ENCODE assay signal across 1 cellular context in the genomic region with DNA sequence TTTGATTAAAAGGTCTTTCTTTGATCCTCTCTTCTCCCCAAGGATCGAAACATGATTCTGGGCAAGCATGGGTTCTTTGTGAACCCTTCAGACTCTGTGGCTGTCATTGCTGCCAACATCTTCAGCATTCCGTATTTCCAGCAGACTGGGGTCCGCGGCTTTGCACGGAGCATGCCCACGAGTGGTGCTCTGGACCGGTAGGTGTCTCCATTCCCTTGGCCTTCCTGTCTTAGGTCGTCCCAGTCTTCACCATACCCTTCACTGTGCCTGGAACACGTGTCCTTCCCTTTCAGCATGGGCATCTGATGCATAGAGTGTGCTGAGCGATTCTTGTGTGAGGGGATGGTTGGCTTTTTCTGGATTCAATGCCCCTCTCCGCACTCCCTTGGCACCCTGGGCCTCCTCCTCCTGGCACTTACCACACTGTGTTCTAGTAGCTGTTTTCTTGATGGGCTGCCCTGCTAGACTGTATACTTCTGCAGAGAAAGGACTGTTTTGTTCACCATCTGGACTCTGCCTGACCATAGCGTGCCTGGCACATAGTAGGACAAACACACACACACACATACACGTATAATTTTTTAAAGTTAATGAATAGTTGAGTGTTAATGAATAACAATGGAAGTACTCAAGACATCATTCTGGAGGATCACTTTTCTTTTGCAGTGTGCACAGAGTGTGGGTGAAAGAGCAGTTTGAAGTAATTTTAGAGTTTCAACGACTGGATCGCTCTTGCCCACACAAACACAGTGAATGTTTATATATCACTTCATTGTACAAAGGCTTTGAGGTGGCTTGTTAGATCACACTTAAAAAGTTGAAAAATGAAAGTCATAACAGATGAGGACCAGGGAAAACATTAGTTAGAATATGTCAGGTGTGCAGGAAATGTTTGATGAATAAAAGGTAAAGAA.
TF ChIP-seq lines count a peak whose summit lies in the region.

No MANE protein-coding gene starts in this region.

TF ChIP-seq in IMR-90, 13 proteins besides CTCF, POLR2A, EP300 and RAD21:
- TF ChIP-seq RCOR1 (IDR thresholded peaks at IDR 0.05; ENCODE audit: insufficient replicate concordance, low read length), result no peak
- no peak for TF ChIP-seq MAFK (IDR thresholded peaks at IDR 0.05; ENCODE audit: low read depth, low read length)
- TF ChIP-seq USF2 (IDR thresholded peaks at IDR 0.05; ENCODE audit: low read depth, low read length), result no peak
- no peak for TF ChIP-seq BHLHE40 (IDR thresholded peaks at IDR 0.05; ENCODE audit: low read depth, low read length)
- no peak for TF ChIP-seq SMC3 (IDR thresholded peaks at IDR 0.05; ENCODE audit: low read depth, low read length)
- TF ChIP-seq MXI1 (IDR thresholded peaks at IDR 0.05; ENCODE audit: borderline replicate concordance, low read depth, low read length), result no peak
- TF ChIP-seq FOS (IDR thresholded peaks at IDR 0.05; ENCODE audit: low read depth, low read length), result no peak
- no peak for TF ChIP-seq ELK1 (IDR thresholded peaks at IDR 0.05; ENCODE audit: borderline replicate concordance, low read depth, low read length)
- no peak for TF ChIP-seq CHD1 (IDR thresholded peaks at IDR 0.05; ENCODE audit: low read depth, low read length)
- TF ChIP-seq RFX5 (IDR thresholded peaks at IDR 0.05; ENCODE audit: low read depth, low read length), result no peak
- no peak for TF ChIP-seq CEBPB (IDR thresholded peaks at IDR 0.05; ENCODE audit: low read depth, low read length)
- TF ChIP-seq NFE2L2 (IDR thresholded peaks at IDR 0.05; ENCODE audit: low read depth, low read length), result no peak
- no peak for TF ChIP-seq MAZ (IDR thresholded peaks at IDR 0.05; ENCODE audit: borderline replicate concordance, low read depth, low read length)
